Comparison of ENCODE assay signal across 21 cellular contexts in genomic region chr1:214106375-214106774, GRCh38.
"Had no signal": no experiment of that assay in that cellular context is flagged by ENCODE, and none has a peak within 500 bp of the region (broad histone marks: within the 10 kb centered on the region; RNA-seq: fewer than 3 reads in every experiment).

No MANE protein-coding gene starts in this region.

- H3K27me3 ChIP-seq: suprapubic skin, transverse colon, uterus had no signal

- H3K36me3 ChIP-seq: gastroesophageal sphincter, suprapubic skin, transverse colon, uterus had no signal

- H3K4me3 ChIP-seq: gastroesophageal sphincter, suprapubic skin, transverse colon, uterus had no signal

- ATAC-seq: activated CD8-positive, alpha-beta T cell treated with anti-CD3 and anti-CD28 coated beads for 36 hours; activated T-helper 17 cell treated with anti-CD3 and anti-CD28 coated beads, Interleukin-2, amount 50 U/mL, for 72 hours; gastroesophageal sphincter; T-cell had no signal

- DNase-seq: activated B cell treated with CpG ODN at 0.5 μM for 24 hours; activated CD4-positive, alpha-beta T cell treated with anti-CD3 and anti-CD28 coated beads for 48 hours; activated CD8-positive, alpha-beta T cell treated with anti-CD3 and anti-CD28 coated beads for 36 hours; activated naive CD4-positive, alpha-beta T cell treated with Interleukin-2 at 50 U/mL for 16 hours; activated naive CD8-positive, alpha-beta T cell treated with anti-CD3 and anti-CD28 coated beads, Interleukin-2, amount 10 ng/mL, durations not matched to agents 7 days and 5 days; activated T-cell treated with anti-CD3 and anti-CD28 coated beads, Interleukin-2, amount 50 U/mL, for 1 hour; anterior cingulate cortex; left cardiac atrium; mammary epithelial cell; midbrain; nephron progenitor cell; nucleus accumbens; posterior cingulate gyrus; T-cell; T-helper 9 cell; transverse colon; uterus had no signal

- H3K4me1 ChIP-seq: gastroesophageal sphincter, suprapubic skin, uterus had no signal

- H3K9me3 ChIP-seq: suprapubic skin, transverse colon, uterus had no signal

- H3K27ac ChIP-seq: coronary artery, gastroesophageal sphincter, suprapubic skin, transverse colon, uterus had no signal
